In the genomic region with DNA sequence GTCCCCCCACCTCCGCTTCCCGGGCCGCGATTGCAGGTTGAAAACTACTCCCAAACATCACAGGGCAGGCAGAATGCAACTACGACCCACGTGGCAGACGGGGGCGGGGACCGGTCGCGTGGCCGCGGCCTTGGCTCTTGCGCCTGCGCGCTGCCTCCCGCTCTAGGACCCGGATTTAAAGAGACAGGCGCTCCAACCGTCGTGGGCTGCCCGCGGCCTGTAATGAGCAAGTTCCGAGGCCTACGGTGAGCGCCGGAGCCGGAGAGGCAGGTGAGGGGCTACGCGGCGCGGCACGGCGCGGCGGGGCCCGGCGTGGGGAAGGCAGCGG, we compare ENCODE assay signal across 8 cellular contexts. TPM values are rescaled to one million over a fixed set of nuclear protein-coding genes. Genes with fewer than 3 reads are reported as not detected.
A peak's percentile ranks its signal among the peaks of the same experiment; 100 is the strongest.
DNase-seq lines count a peak whose midpoint lies in the region; ATAC-seq and TF ChIP-seq lines count a peak whose summit lies in the region.

A gene (plus strand): TSS at position 160 of the 328 bp plus-strand sequence. CDS start 2,494 bp downstream, outside the sequence.

- 0 to 1% (median 0%) methylated on average over 13 to 39 of the region's 39 CpGs for WGBS in spleen, 5 donors

- ATAC-seq in GM19025 (IDR thresholded peaks at IDR 0.05; ENCODE audit: low read depth, unreplicated experiment) (peak; percentile 86), HG03280 (IDR thresholded peaks at IDR 0.05; ENCODE audit: unreplicated experiment) (peak; percentile 89)

- H3K36me3 ChIP-seq in spleen: peaks cover 0 to 23% (median 4%) of the 10 kb centered on the region in 6 donors

- DNase-seq in AG08396 (ENCODE audit: low spot score) (peak; percentile 98), NCI-H345 treated with DMSO at 0.1 percent for 48 hours (lab: John Stamatoyannopoulos, UW; ENCODE audit: unreplicated experiment) (peak; percentile 93), caudate nucleus (lab: John Stamatoyannopoulos, UW) (peak; percentile 33 to 95 (median 86)), inferior parietal cortex (ENCODE audit: extremely low spot score) (peak; percentile 95), spleen (peak; percentile 97)
- DNase-seq in activated CD4-positive, CD25-positive, alpha-beta regulatory T cell (lab: John Stamatoyannopoulos, UW): peak; percentile 83 to 86 (median 84)

- intact Hi-C loops in spleen (cut with DNase I; ENCODE audit: low total_unique reads): no loop called here

- peak in 1 of 3 donors; percentile 56 for TF ChIP-seq POLR2A in spleen (IDR thresholded peaks at IDR 0.05)

- H3K27me3 ChIP-seq in spleen (replicated peaks in 1 of 7): no peaks in the 10 kb centered on the region

- peak within 1 kb of the TSS; percentile 72 to 92 (median 87) for H3K4me3 ChIP-seq in spleen

- TF ChIP-seq CTCF in spleen (IDR thresholded peaks at IDR 0.05 in 8 of 11, conservative IDR thresholded peaks at IDR 0.05 in 3 of 11): no peak

- H3K9me3 ChIP-seq in spleen: no peaks in the 10 kb centered on the region

- H3K27ac ChIP-seq in caudate nucleus (ENCODE audit: low read depth, low read length) (peak within 1 kb of the TSS; percentile 93), spleen (peak within 1 kb of the TSS; percentile 90 to 100 (median 99))

- H3K4me1 ChIP-seq in spleen: peaks cover 12 to 58% (median 43%) of the 10 kb centered on the region in 6 donors

RNA-seq across cellular contexts. Expression of the gene that starts here (rescaled TPM):
- total RNA-seq in spleen: 10 to 100 TPM; 30.9 to 63.1 (median 38.0) TPM
- 1 to 10 TPM; 4.5 to 9.1 (median 4.7) TPM for polyA plus RNA-seq in spleen

Comparison
In these comparisons a context has a peak if more than half of its experiments do, and no peak if none do; other contexts are left out.
1. Peak in every context shown above with its lines: DNase-seq, ATAC-seq, H3K4me3 ChIP-seq and H3K27ac ChIP-seq.